23 cellular contexts compared by ENCODE assay signal in the genomic region with DNA sequence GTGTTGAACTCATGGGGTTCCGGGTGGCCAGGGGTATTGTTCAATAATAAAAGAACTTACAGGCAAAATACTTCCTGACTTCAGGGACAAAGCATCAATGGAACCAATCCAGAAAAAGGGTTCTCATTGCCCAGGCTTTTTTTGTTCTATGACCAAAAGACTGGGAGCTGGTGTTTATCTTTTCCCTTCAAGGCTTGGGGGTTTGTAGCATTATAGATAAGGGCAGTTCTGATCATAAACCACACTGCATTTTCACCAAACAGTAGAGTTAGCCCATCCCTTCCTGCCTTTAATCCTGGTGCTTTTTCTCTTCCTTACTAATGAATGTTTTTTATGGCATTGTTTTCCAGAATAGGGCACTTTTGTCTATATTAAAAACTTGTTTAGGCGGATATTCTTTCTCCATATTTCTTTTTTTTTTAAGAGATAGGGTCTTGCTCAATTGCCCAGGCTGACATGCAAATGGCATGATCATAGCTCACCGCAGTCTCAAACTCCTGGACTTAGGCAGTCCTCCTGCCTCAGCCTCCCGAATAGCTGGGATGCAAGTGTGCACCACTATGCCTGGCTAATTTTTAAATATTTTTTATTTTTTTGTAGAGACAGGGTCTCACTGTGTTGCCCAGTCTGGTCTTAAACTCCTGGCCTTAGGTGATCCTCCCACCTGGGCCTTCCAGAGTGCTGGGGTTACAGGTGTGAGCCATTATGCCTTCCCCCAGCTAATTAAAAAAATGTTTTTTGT. TPM values are rescaled to one million over a fixed set of nuclear protein-coding genes. Genes with fewer than 3 reads are reported as not detected.
DNase-seq lines count a peak whose midpoint lies in the region; ATAC-seq and TF ChIP-seq lines count a peak whose summit lies in the region.
"Had no signal": no experiment of that assay in that cellular context is flagged by ENCODE, and none has a peak within 500 bp of the region (broad histone marks: within the 10 kb centered on the region; RNA-seq: fewer than 3 reads in every experiment).

No MANE protein-coding gene starts in this region.

- H3K9ac ChIP-seq in DND-41 (ENCODE audit: low read depth, low read length) (no peak overlapping the region), SK-N-MC (ENCODE audit: insufficient read length) (no peak overlapping the region), skeletal muscle satellite cell (ENCODE audit: low read depth, low read length) (no peak overlapping the region)

- CTCF ChIA-PET in activated naive CD4-positive, alpha-beta T cell treated with anti-CD3 and anti-CD28 coated beads for 36 hours (lab: Charles Lee), result interaction anchor here (0.6 kb wide), 2 partner anchors 277 to 438 kb away, joined by 3 read pairs; no protein-coding TSS in a partner anchor

- H3K36me3 Mint-ChIP-seq in activated naive CD4-positive, alpha-beta T cell treated with anti-CD3 and anti-CD28 coated beads for 36 hours (ENCODE audit: low read depth), result peaks cover 8% of the 10 kb centered on the region

- no peak for TF ChIP-seq POLR2A in erythroblast (IDR thresholded peaks at IDR 0.05; ENCODE audit: low read length)

- H3K27me3 ChIP-seq in DND-41 (ENCODE audit: insufficient read depth, low read length, poor library complexity) (no peaks in the 10 kb centered on the region), skeletal muscle satellite cell (ENCODE audit: control insufficient read depth, insufficient read depth, low read length) (no peaks in the 10 kb centered on the region)

- peaks cover 26% of the 10 kb centered on the region; the same call in 1 of the 2 replicates for H4K20me1 ChIP-seq in DND-41 (ENCODE audit: insufficient read depth, low read length)

- H3K4me1 Mint-ChIP-seq in activated naive CD4-positive, alpha-beta T cell treated with anti-CD3 and anti-CD28 coated beads for 36 hours (ENCODE audit: low read depth), result peaks cover 24% of the 10 kb centered on the region
- peaks cover 33% of the 10 kb centered on the region for H3K4me1 Mint-ChIP-seq in stimulated activated naive CD8-positive, alpha-beta T cell treated with anti-CD3 and anti-CD28 coated beads, Interleukin-15, amount 100 ng/mL, for 72 hours

- intact Hi-C loops in activated naive CD4-positive, alpha-beta T cell treated with anti-CD3 and anti-CD28 coated beads for 36 hours (cut with micrococcal nuclease), result no loop called here
- intact Hi-C loops in Right ventricle myocardium superior (cut with DNase I), result no loop called here

- ATAC-seq in DND-41 (ENCODE audit: insufficient read depth, low read depth) (no peak), Right ventricle myocardium superior (ENCODE audit: poor library complexity) (no peak)
- ATAC-seq in stimulated activated naive CD8-positive, alpha-beta T cell treated with anti-CD3 and anti-CD28 coated beads, Interleukin-15, amount 100 ng/mL, for 72 hours, result no peak
- ATAC-seq: left cardiac atrium, psoas muscle, Right ventricle myocardium inferior had no signal

- no peaks in the 10 kb centered on the region for H3K9me3 Mint-ChIP-seq in activated naive CD4-positive, alpha-beta T cell treated with anti-CD3 and anti-CD28 coated beads for 36 hours
- H3K9me3 Mint-ChIP-seq in stimulated activated naive CD8-positive, alpha-beta T cell treated with anti-CD3 and anti-CD28 coated beads, Interleukin-15, amount 100 ng/mL, for 72 hours, result no peaks in the 10 kb centered on the region
- H3K9me3 Mint-ChIP-seq: activated naive CD8-positive, alpha-beta T cell treated with anti-CD3 and anti-CD28 coated beads, Interleukin-2, amount 10 ng/mL, durations not matched to agents 7 days and 5 days; activated T-helper 1 cell treated with anti-CD3 and anti-CD28 coated beads, Interleukin-12 subunit alpha, Interleukin-12 subunit beta, Interleukin-2, Interleukin-4 antibody, amounts not matched to agents 30 ng/mL and 10 ng/mL and 1 ng/mL, durations not matched to agents 14 hours and 24 hours and 36 hours; CD8-positive, alpha-beta memory T cell; dendritic cell treated with granulocyte-macrophage colony-stimulating factor and Interleukin-4, amounts not matched to agents 40 ng/mL and 50 ng/mL, for 4 days; T-helper 1 cell treated with Interleukin-12 subunit alpha and Interleukin-12 subunit beta and Interleukin-4 antibody, amounts not matched to agents 30 μg/mL and 1 μg/mL, for 36 hours had no signal

- no peaks in the 10 kb centered on the region for H3K27me3 Mint-ChIP-seq in activated naive CD4-positive, alpha-beta T cell treated with anti-CD3 and anti-CD28 coated beads for 36 hours (ENCODE audit: low read depth)
- no peaks in the 10 kb centered on the region for H3K27me3 Mint-ChIP-seq in stimulated activated naive CD8-positive, alpha-beta T cell treated with anti-CD3 and anti-CD28 coated beads, Interleukin-15, amount 100 ng/mL, for 72 hours
- H3K27me3 Mint-ChIP-seq: activated naive CD8-positive, alpha-beta T cell treated with anti-CD3 and anti-CD28 coated beads, Interleukin-2, amount 10 ng/mL, durations not matched to agents 7 days and 5 days; CD8-positive, alpha-beta memory T cell; dendritic cell treated with granulocyte-macrophage colony-stimulating factor and Interleukin-4, amounts not matched to agents 40 ng/mL and 50 ng/mL, for 4 days had no signal

- H3K4me1 ChIP-seq in DND-41 (ENCODE audit: insufficient read depth, low read length) (peaks cover 13% of the 10 kb centered on the region; the same call in 1 of the 2 replicates), skeletal muscle satellite cell (ENCODE audit: control insufficient read depth, insufficient read depth, low read length) (peaks cover 13% of the 10 kb centered on the region)
- H3K4me1 ChIP-seq: psoas muscle had no signal

- H3K4me3 Mint-ChIP-seq in activated naive CD4-positive, alpha-beta T cell treated with anti-CD3 and anti-CD28 coated beads for 36 hours, result no peak overlapping the region
- no peak overlapping the region for H3K4me3 Mint-ChIP-seq in stimulated activated naive CD8-positive, alpha-beta T cell treated with anti-CD3 and anti-CD28 coated beads, Interleukin-15, amount 100 ng/mL, for 72 hours
- H3K4me3 Mint-ChIP-seq: activated naive CD8-positive, alpha-beta T cell treated with anti-CD3 and anti-CD28 coated beads, Interleukin-2, amount 10 ng/mL, durations not matched to agents 7 days and 5 days; activated T-helper 1 cell treated with anti-CD3 and anti-CD28 coated beads, Interleukin-12 subunit alpha, Interleukin-12 subunit beta, Interleukin-2, Interleukin-4 antibody, amounts not matched to agents 30 ng/mL and 10 ng/mL and 1 ng/mL, durations not matched to agents 14 hours and 24 hours and 36 hours; dendritic cell treated with granulocyte-macrophage colony-stimulating factor and Interleukin-4, amounts not matched to agents 40 ng/mL and 50 ng/mL, for 4 days; T-helper 1 cell treated with Interleukin-12 subunit alpha and Interleukin-12 subunit beta and Interleukin-4 antibody, amounts not matched to agents 30 μg/mL and 1 μg/mL, for 36 hours had no signal

- H3K79me2 ChIP-seq in DND-41 (ENCODE audit: insufficient read depth, low read length), result peaks cover 97% of the 10 kb centered on the region

- no peak overlapping the region for H3K27ac Mint-ChIP-seq in activated naive CD4-positive, alpha-beta T cell treated with anti-CD3 and anti-CD28 coated beads for 36 hours
- peak overlapping the region in 1 of 2 donors; percentile 74 for H3K27ac Mint-ChIP-seq in stimulated activated naive CD8-positive, alpha-beta T cell treated with anti-CD3 and anti-CD28 coated beads, Interleukin-15, amount 100 ng/mL, for 72 hours
- H3K27ac Mint-ChIP-seq: activated naive CD8-positive, alpha-beta T cell treated with anti-CD3 and anti-CD28 coated beads, Interleukin-2, amount 10 ng/mL, durations not matched to agents 7 days and 5 days; CD8-positive, alpha-beta memory T cell; dendritic cell treated with granulocyte-macrophage colony-stimulating factor and Interleukin-4, amounts not matched to agents 40 ng/mL and 50 ng/mL, for 4 days; T-helper 1 cell treated with Interleukin-12 subunit alpha and Interleukin-12 subunit beta and Interleukin-4 antibody, amounts not matched to agents 30 μg/mL and 1 μg/mL, for 36 hours had no signal

- H2AFZ ChIP-seq in DND-41 (ENCODE audit: low read depth, low read length), result no peak overlapping the region

- no peaks in the 10 kb centered on the region for H3K9me3 ChIP-seq in DND-41 (ENCODE audit: insufficient read depth, low read length, severe bottlenecking)
- no peaks in the 10 kb centered on the region for H3K9me3 ChIP-seq in SK-N-MC (ENCODE audit: low read depth, low read length)
- no peaks in the 10 kb centered on the region for H3K9me3 ChIP-seq in skeletal muscle satellite cell (replicated peaks; ENCODE audit: low read length)
- H3K9me3 ChIP-seq: psoas muscle had no signal

- 0 out of 2 replicates have a peak overlapping the region, but pooled peaks have one; percentile 6 for H3K27ac ChIP-seq in DND-41 (ENCODE audit: low read length)
- H3K27ac ChIP-seq in SK-N-MC, result peak overlapping the region; percentile 90
- H3K27ac ChIP-seq: epithelial cell of prostate, psoas muscle had no signal

- no peak for TF ChIP-seq CTCF in DND-41 (IDR thresholded peaks at IDR 0.05; ENCODE audit: borderline replicate concordance, extremely low read depth, low read length, poor library complexity, severe bottlenecking)

- H3K4me3 ChIP-seq in DND-41 (ENCODE audit: low read depth in 1 of 2, low read length in 2 of 2) (no peak overlapping the region), SK-N-MC (peak overlapping the region; percentile 47), skeletal muscle satellite cell (ENCODE audit: low read length) (peak overlapping the region; percentile 26)
- H3K4me3 ChIP-seq: psoas muscle, skin epidermis had no signal

- no peak overlapping the region for H3K4me2 ChIP-seq in DND-41 (ENCODE audit: insufficient read depth, low read length)
- H3K4me2 ChIP-seq in skeletal muscle satellite cell (ENCODE audit: low read length), result peak overlapping the region; percentile 45

- peaks cover 4% of the 10 kb centered on the region for H3K36me3 ChIP-seq in DND-41 (ENCODE audit: insufficient read depth, low read length)
- H3K36me3 ChIP-seq in SK-N-MC (ENCODE audit: insufficient read depth, low read length), result no peaks in the 10 kb centered on the region; the same call in none of the 2 replicates
- H3K36me3 ChIP-seq in skeletal muscle satellite cell (ENCODE audit: insufficient read depth, low read length), result no peaks in the 10 kb centered on the region

- no peak for DNase-seq in DND-41
- DNase-seq in SK-N-MC (ENCODE audit: low read depth, low spot score), result no peak
- peak; percentile 57 to 82 for DNase-seq in erythroblast (lab: John Stamatoyannopoulos, UW)
- DNase-seq in activated naive CD4-positive, alpha-beta T cell treated with anti-CD3 and anti-CD28 coated beads for 36 hours, result no peak
- no peak for DNase-seq in stimulated activated naive CD8-positive, alpha-beta T cell treated with anti-CD3 and anti-CD28 coated beads, Interleukin-15, amount 100 ng/mL, for 72 hours
- no peak for DNase-seq in Right ventricle myocardium superior
- DNase-seq in RKO (ENCODE audit: low spot score), result no peak
- DNase-seq: activated CD4-positive, alpha-beta T cell treated with anti-CD3 and anti-CD28 coated beads for 1 hour; activated naive CD8-positive, alpha-beta T cell treated with anti-CD3 and anti-CD28 coated beads, Interleukin-2, amount 10 ng/mL, durations not matched to agents 7 days and 5 days; CD8-positive, alpha-beta memory T cell; left cardiac atrium; NCI-H1105 treated with DMSO at 0.1 percent for 48 hours; NCI-H2107; NCI-H524; psoas muscle; stimulated activated CD4-positive, alpha-beta T cell treated with anti-CD3 and anti-CD28 coated beads, Interleukin-2, amount 100 ng/mL, for 48 hours had no signal

RNA-seq across cellular contexts. Expression of gene FUT8, which starts 9.7 kb away (rescaled TPM):
- 60.9 and 81.1 TPM in 2 replicates for total RNA-seq in skeletal muscle satellite cell (2012; rRNA removed)
- total RNA-seq in activated naive CD4-positive, alpha-beta T cell treated with anti-CD3 and anti-CD28 coated beads for 36 hours, result 10 to 100 TPM; 34.6 to 38.7 TPM
- total RNA-seq in Right ventricle myocardium superior, result 9.9 TPM

Comparison
In these comparisons a context has a peak if more than half of its experiments do, and no peak if none do; other contexts are left out.
1. DNase-seq: peak in erythroblast (2 of 2); none in DND-41 (single experiment), SK-N-MC (single experiment), activated naive CD4-positive, alpha-beta T cell treated with anti-CD3 and anti-CD28 coated beads for 36 hours (single experiment), stimulated activated naive CD8-positive, alpha-beta T cell treated with anti-CD3 and anti-CD28 coated beads, Interleukin-15, amount 100 ng/mL, for 72 hours (0 of 2), Right ventricle myocardium superior (single experiment) and RKO (single experiment).
2. H3K4me3 ChIP-seq: peak in SK-N-MC (single experiment) and skeletal muscle satellite cell (single experiment); none in DND-41 (0 of 2).